ENCODE assay signal across 9 cellular contexts in genomic region chr11:43944761-43945311, GRCh38. TPM values are rescaled to one million over a fixed set of nuclear protein-coding genes. Genes with fewer than 3 reads are reported as not detected.
DNase-seq lines count a peak whose midpoint lies in the region; ATAC-seq and TF ChIP-seq lines count a peak whose summit lies in the region.
"Had no signal": no experiment of that assay in that cellular context is flagged by ENCODE, and none has a peak within 500 bp of the region (broad histone marks: within the 10 kb centered on the region; RNA-seq: fewer than 3 reads in every experiment).

No MANE protein-coding gene starts in this region.

- no peak overlapping the region for H2AFZ ChIP-seq in OCI-LY7 (ENCODE audit: low read length)

- peak overlapping the region; percentile 58 to 84 (median 72); a peak in 18 of 20 replicates for H3K4me3 ChIP-seq in BLaER1 treated with 17β-estradiol and CSF1 and Interleukin-3, amounts not matched to agents 10 nM and 100 nM
- H3K4me3 ChIP-seq in OCI-LY7 (ENCODE audit: low read depth, low read length, poor library complexity, severe bottlenecking) (no peak overlapping the region), fibroblast of villous mesenchyme (ENCODE audit: low read depth, low read length) (peak overlapping the region; percentile 58), thoracic aorta (peak overlapping the region; percentile 95)

- H3K27me3 Mint-ChIP-seq in activated T-helper 1 cell treated with anti-CD3 and anti-CD28 coated beads, Interleukin-12 subunit alpha, Interleukin-12 subunit beta, Interleukin-2, Interleukin-4 antibody, amounts not matched to agents 30 ng/mL and 10 ng/mL and 1 ng/mL, durations not matched to agents 14 hours and 24 hours and 36 hours (ENCODE audit: insufficient read depth), result peaks cover 62% of the 10 kb centered on the region

- H3K4me2 ChIP-seq in BLaER1 treated with 17β-estradiol and CSF1 and Interleukin-3, amounts not matched to agents 10 nM and 100 nM, result peak overlapping the region; percentile 91 to 100 (median 99)
- H3K4me2 ChIP-seq in OCI-LY7 (ENCODE audit: low read length), result no peak overlapping the region

- H3K9ac ChIP-seq in BLaER1 treated with 17β-estradiol and CSF1 and Interleukin-3, amounts not matched to agents 10 nM and 100 nM, result peak overlapping the region in 6 of 11 experiments; percentile 3 to 84 (median 33); a peak in 4 of 22 replicates

- intact Hi-C loops in OCI-LY7 (cut with micrococcal nuclease; ENCODE audit: unreplicated experiment), result loop anchor here (2.0 kb wide), 1 partner anchor 54 kb away; no protein-coding TSS in a partner anchor
- intact Hi-C loops in activated T-helper 1 cell treated with anti-CD3 and anti-CD28 coated beads, Interleukin-12 subunit alpha, Interleukin-12 subunit beta, Interleukin-2, Interleukin-4 antibody, amounts not matched to agents 30 ng/mL and 10 ng/mL and 1 ng/mL, durations not matched to agents 14 hours and 24 hours and 36 hours (cut with micrococcal nuclease), result loop anchor here (1.0 to 5.0 kb wide), 7 partner anchors 25 to 368 kb away; partner anchors contain the start of genes ACCS and HSD17B12

- CTCF ChIA-PET in OCI-LY7 (lab: Charles Lee; ENCODE audit: unreplicated experiment), result no interaction called here

- no peaks in the 10 kb centered on the region for H3K9me2 ChIP-seq in OCI-LY7 (ENCODE audit: insufficient read depth, low read length)

- H3K27me3 ChIP-seq in BLaER1 treated with 17β-estradiol and CSF1 and Interleukin-3, amounts not matched to agents 10 nM and 100 nM, result peaks cover 32 to 40% (median 35%) of the 10 kb centered on the region in 11 experiments
- H3K27me3 ChIP-seq in thoracic aorta (replicated peaks; ENCODE audit: insufficient read depth), result no peaks in the 10 kb centered on the region

- H3K27ac Mint-ChIP-seq in activated T-helper 1 cell treated with anti-CD3 and anti-CD28 coated beads, Interleukin-12 subunit alpha, Interleukin-12 subunit beta, Interleukin-2, Interleukin-4 antibody, amounts not matched to agents 30 ng/mL and 10 ng/mL and 1 ng/mL, durations not matched to agents 14 hours and 24 hours and 36 hours, result peak overlapping the region; percentile 40

- no peaks in the 10 kb centered on the region for H3K9me3 ChIP-seq in BLaER1 treated with 17β-estradiol and CSF1 and Interleukin-3, amounts not matched to agents 10 nM and 100 nM (replicated peaks in 1 of 11)
- H3K9me3 ChIP-seq in OCI-LY7 (ENCODE audit: low read length), result no peaks in the 10 kb centered on the region
- no peaks in the 10 kb centered on the region for H3K9me3 ChIP-seq in thoracic aorta

- TF ChIP-seq CTCF in OCI-LY7 (conservative IDR thresholded peaks at IDR 0.05; ENCODE audit: low read length) (peak; percentile 88), fibroblast of villous mesenchyme (IDR thresholded peaks at IDR 0.05; ENCODE audit: insufficient read depth, low read depth, low read length) (peak; percentile 80), thoracic aorta (IDR thresholded peaks at IDR 0.05) (peak; percentile 86)

- no peak for ATAC-seq in thoracic aorta (ENCODE audit: insufficient number of reproducible peaks, low FRiP score, low read depth)
- no peak for ATAC-seq in HG02610 (IDR thresholded peaks at IDR 0.05; ENCODE audit: unreplicated experiment)

- H3K36me3 ChIP-seq in BLaER1 treated with 17β-estradiol and CSF1 and Interleukin-3, amounts not matched to agents 10 nM and 100 nM, result no peaks in the 10 kb centered on the region
- no peaks in the 10 kb centered on the region for H3K36me3 ChIP-seq in OCI-LY7 (ENCODE audit: insufficient read depth, low read length)
- H3K36me3 ChIP-seq in thoracic aorta, result no peaks in the 10 kb centered on the region

- peak overlapping the region in 2 of 11 experiments; percentile 6 to 21; a peak in 1 of 22 replicates for H3K27ac ChIP-seq in BLaER1 treated with 17β-estradiol and CSF1 and Interleukin-3, amounts not matched to agents 10 nM and 100 nM
- H3K27ac ChIP-seq in OCI-LY7 (ENCODE audit: low read depth, low read length, poor library complexity, severe bottlenecking) (no peak overlapping the region), thoracic aorta (peak overlapping the region; percentile 92 to 98)

- peaks cover 22 to 41% (median 35%) of the 10 kb centered on the region in 10 experiments for H3K4me1 ChIP-seq in BLaER1 treated with 17β-estradiol and CSF1 and Interleukin-3, amounts not matched to agents 10 nM and 100 nM
- H3K4me1 ChIP-seq in OCI-LY7 (ENCODE audit: insufficient read depth, low read length, poor library complexity, severe bottlenecking) (no peaks in the 10 kb centered on the region), thoracic aorta (ENCODE audit: control insufficient read depth in 1 of 2, low read depth in 2 of 2) (peaks cover 0 to 36% of the 10 kb centered on the region in 2 donors)

- H3K79me2 ChIP-seq in OCI-LY7 (ENCODE audit: insufficient read depth, low read depth, low read length), result no peaks in the 10 kb centered on the region

- H3K36me3 Mint-ChIP-seq in activated T-helper 1 cell treated with anti-CD3 and anti-CD28 coated beads, Interleukin-12 subunit alpha, Interleukin-12 subunit beta, Interleukin-2, Interleukin-4 antibody, amounts not matched to agents 30 ng/mL and 10 ng/mL and 1 ng/mL, durations not matched to agents 14 hours and 24 hours and 36 hours (ENCODE audit: low read depth), result peaks cover 2% of the 10 kb centered on the region

- peak; percentile 32 for DNase-seq in GOT3 (lab: John Stamatoyannopoulos, UW)
- DNase-seq in OCI-LY7 (ENCODE audit: low spot score), result peak; percentile 31
- DNase-seq in activated T-helper 1 cell treated with anti-CD3 and anti-CD28 coated beads, Interleukin-12 subunit alpha, Interleukin-12 subunit beta, Interleukin-2, Interleukin-4 antibody, amounts not matched to agents 30 ng/mL and 10 ng/mL and 1 ng/mL, durations not matched to agents 14 hours and 24 hours and 36 hours (ENCODE audit: low spot score), result peak; percentile 56
- peak; percentile 65 for DNase-seq in fibroblast of villous mesenchyme (ENCODE audit: low read depth)
- peak in 47 of 56 donors; percentile 11 to 82 (median 39) for DNase-seq in nucleus accumbens (lab: John Stamatoyannopoulos, UW)
- no peak for DNase-seq in thoracic aorta (ENCODE audit: low spot score)

- no peaks in the 10 kb centered on the region for H3K9me3 Mint-ChIP-seq in activated T-helper 1 cell treated with anti-CD3 and anti-CD28 coated beads, Interleukin-12 subunit alpha, Interleukin-12 subunit beta, Interleukin-2, Interleukin-4 antibody, amounts not matched to agents 30 ng/mL and 10 ng/mL and 1 ng/mL, durations not matched to agents 14 hours and 24 hours and 36 hours

- POLR2A ChIA-PET in OCI-LY7 (lab: Charles Lee), result no interaction called here

- H4K20me1 ChIP-seq in BLaER1 treated with 17β-estradiol and CSF1 and Interleukin-3, amounts not matched to agents 10 nM and 100 nM, result peaks cover 0 to 27% (median 18%) of the 10 kb centered on the region in 11 experiments; a peak in 19 of 22 replicates
- no peaks in the 10 kb centered on the region for H4K20me1 ChIP-seq in OCI-LY7 (ENCODE audit: insufficient read depth, low read length)

- peak overlapping the region; percentile 86 for H3K4me3 Mint-ChIP-seq in activated T-helper 1 cell treated with anti-CD3 and anti-CD28 coated beads, Interleukin-12 subunit alpha, Interleukin-12 subunit beta, Interleukin-2, Interleukin-4 antibody, amounts not matched to agents 30 ng/mL and 10 ng/mL and 1 ng/mL, durations not matched to agents 14 hours and 24 hours and 36 hours

- peaks cover 24% of the 10 kb centered on the region for H3K4me1 Mint-ChIP-seq in activated T-helper 1 cell treated with anti-CD3 and anti-CD28 coated beads, Interleukin-12 subunit alpha, Interleukin-12 subunit beta, Interleukin-2, Interleukin-4 antibody, amounts not matched to agents 30 ng/mL and 10 ng/mL and 1 ng/mL, durations not matched to agents 14 hours and 24 hours and 36 hours (ENCODE audit: low read depth)

- BruUV-seq in OCI-LY7 (replicated peaks; lab: Mats Ljungman, UMichigan), result no TSS peak

RNA-seq across cellular contexts. Expression of gene C11orf96, which starts 2.4 kb away (rescaled TPM):
- not detected in 2 replicates for total RNA-seq in OCI-LY7 (2014; rRNA removed; shearing (Covaris generic))
- total RNA-seq in OCI-LY7 (2022), result not detected in 2 replicates
- 3.0 and 3.7 TPM in 2 replicates for total RNA-seq in activated T-helper 1 cell treated with anti-CD3 and anti-CD28 coated beads, Interleukin-12 subunit alpha, Interleukin-12 subunit beta, Interleukin-2, Interleukin-4 antibody, amounts not matched to agents 30 ng/mL and 10 ng/mL and 1 ng/mL, durations not matched to agents 14 hours and 24 hours and 36 hours
- 13.2 and 17.3 TPM in 2 replicates for total RNA-seq in fibroblast of villous mesenchyme
- 1,000 to 10,000 TPM; 1,114 to 1,404 TPM for total RNA-seq in thoracic aorta
- total RNA-seq: LHCN-M2 had no signal

Comparison
In these comparisons a context has a peak if more than half of its experiments do, and no peak if none do; other contexts are left out.
1. RNA of gene C11orf96, which starts 2.4 kb away (total RNA-seq): 1,114 to 1,404 TPM in thoracic aorta; 13.2 to 17.3 TPM in fibroblast of villous mesenchyme, 3.0 to 3.7 TPM in activated T-helper 1 cell treated with anti-CD3 and anti-CD28 coated beads, Interleukin-12 subunit alpha, Interleukin-12 subunit beta, Interleukin-2, Interleukin-4 antibody, amounts not matched to agents 30 ng/mL and 10 ng/mL and 1 ng/mL, durations not matched to agents 14 hours and 24 hours and 36 hours and not detected in OCI-LY7; every median in the first group is over 10 times any median in the second.
2. Peak in every context shown above with its lines, with median percentiles within 50 percentile points of each other: CTCF ChIP-seq.